In the genomic region with DNA sequence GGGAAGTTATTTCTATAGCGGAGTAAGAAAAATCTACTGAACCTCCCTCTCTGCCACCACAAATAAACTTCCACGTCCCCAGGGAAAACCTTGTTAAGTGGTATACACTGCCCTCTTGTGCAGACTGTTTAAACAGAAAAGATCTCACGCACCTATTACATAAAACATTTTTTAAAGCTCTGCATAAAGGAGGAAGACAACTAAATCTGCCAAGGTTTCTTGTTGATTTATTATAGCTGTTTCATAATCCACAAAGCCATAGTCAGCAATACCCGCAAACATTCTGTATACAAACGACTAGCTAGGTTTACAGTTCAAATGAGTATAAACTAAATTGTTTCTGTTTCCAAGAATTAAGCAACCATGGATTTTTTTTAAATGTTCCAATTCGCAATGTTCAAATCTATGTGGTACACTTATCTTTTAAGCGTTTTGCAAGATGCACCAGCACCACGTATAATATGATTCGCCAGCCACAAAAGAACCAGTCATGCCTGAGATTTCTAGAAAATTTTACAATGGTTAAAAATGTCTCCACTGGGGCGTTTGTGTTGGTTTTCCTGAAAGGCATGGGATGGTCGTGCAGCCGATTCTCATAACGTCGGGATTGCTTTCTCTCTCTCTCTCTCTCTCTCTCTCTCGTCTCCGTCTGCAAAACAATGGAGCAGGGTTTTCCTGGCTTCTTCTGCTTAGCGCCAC, we compare ENCODE assay signal across 8 cellular contexts.
DNase-seq lines count a peak whose midpoint lies in the region; ATAC-seq and TF ChIP-seq lines count a peak whose summit lies in the region.

No MANE protein-coding gene starts in this region.

- H3K9me3 ChIP-seq in A673 (ENCODE audit: low read depth, low read length, poor library complexity, severe bottlenecking) (no peaks in the 10 kb centered on the region), MG63 (no peaks in the 10 kb centered on the region), adipocyte (ENCODE audit: control insufficient read depth, low read length) (no peaks in the 10 kb centered on the region)
- H3K9me3 ChIP-seq in effector memory CD4-positive, alpha-beta T cell (ENCODE audit: control insufficient read depth, low read length) = no peaks in the 10 kb centered on the region

- H3K4me3 ChIP-seq in A673 (ENCODE audit: low read depth, low read length, poor library complexity, severe bottlenecking) = peak overlapping the region; percentile 34
- peak overlapping the region; percentile 33 for H3K4me3 ChIP-seq in MG63
- H3K4me3 ChIP-seq in adipocyte (ENCODE audit: low read length) = peak overlapping the region; percentile 66
- H3K4me3 ChIP-seq in effector memory CD4-positive, alpha-beta T cell (ENCODE audit: insufficient read depth, low read depth, low read length, poor library complexity, severe bottlenecking) = no peak overlapping the region

- H3K36me3 ChIP-seq in A673 (ENCODE audit: insufficient read depth, low read length, poor library complexity, severe bottlenecking) (no peaks in the 10 kb centered on the region), MG63 (no peaks in the 10 kb centered on the region), adipocyte (ENCODE audit: control insufficient read depth, insufficient read depth, low read length, severe bottlenecking) (no peaks in the 10 kb centered on the region)
- no peaks in the 10 kb centered on the region for H3K36me3 ChIP-seq in effector memory CD4-positive, alpha-beta T cell (ENCODE audit: control insufficient read depth, insufficient read depth, low read length)

- CTCF ChIA-PET in A673 (lab: Charles Lee) = interaction anchor here (0.7 kb wide), 2 partner anchors 250 to 252 kb away, joined by 3 read pairs; no protein-coding TSS in a partner anchor

- no TSS peak for BruUV-seq in A673 (replicated peaks; lab: Mats Ljungman, UMichigan)

- H3K27me3 ChIP-seq in A673 (replicated peaks; ENCODE audit: insufficient read depth, low read depth, low read length, poor library complexity) (no peaks in the 10 kb centered on the region), MG63 (no peaks in the 10 kb centered on the region), adipocyte (replicated peaks; ENCODE audit: control insufficient read depth, insufficient read depth, low read length) (no peaks in the 10 kb centered on the region)
- H3K27me3 ChIP-seq in effector memory CD4-positive, alpha-beta T cell (replicated peaks; ENCODE audit: control insufficient read depth, insufficient read depth, low read length, poor library complexity, severe bottlenecking) = no peaks in the 10 kb centered on the region

- peak; percentile 55 for TF ChIP-seq CTCF in A673 (conservative IDR thresholded peaks at IDR 0.05; ENCODE audit: low read depth, low read length)

- intact Hi-C loops in A673 (cut with micrococcal nuclease; ENCODE audit: unreplicated experiment) = loop anchor here (5.0 kb wide), 1 partner anchor 432 kb away; no protein-coding TSS in a partner anchor

- H3K9ac ChIP-seq in adipocyte (ENCODE audit: low read length) = peak overlapping the region; percentile 76

- ATAC-seq in GM21528 (IDR thresholded peaks at IDR 0.05; ENCODE audit: low FRiP score, unreplicated experiment) (no peak), GM21723 (IDR thresholded peaks at IDR 0.05; ENCODE audit: unreplicated experiment) (no peak)

- H3K4me1 ChIP-seq in A673 (ENCODE audit: insufficient read depth, low read length, poor library complexity, severe bottlenecking) (no peaks in the 10 kb centered on the region), adipocyte (ENCODE audit: control insufficient read depth, insufficient read depth, low read length) (peaks cover 17% of the 10 kb centered on the region)
- H3K4me1 ChIP-seq in effector memory CD4-positive, alpha-beta T cell (ENCODE audit: control insufficient read depth, insufficient read depth, low read length, poor library complexity, severe bottlenecking) = no peaks in the 10 kb centered on the region

- POLR2A ChIA-PET in A673 (lab: Charles Lee; ENCODE audit: low non-redundant PET) = no interaction called here

- DNase-seq in A673 (ENCODE audit: low spot score) = peak; percentile 80
- no peak for DNase-seq in MG63
- DNase-seq in adipocyte (ENCODE audit: low read depth) = peak; percentile 89
- DNase-seq in kidney glomerular epithelial cell (lab: John Stamatoyannopoulos, UW) = peak; percentile 25
- DNase-seq in effector memory CD4-positive, alpha-beta T cell = no peak
- DNase-seq in nucleus accumbens (lab: John Stamatoyannopoulos, UW) = no peak

- no peak overlapping the region for H3K27ac ChIP-seq in A673 (ENCODE audit: low read depth, low read length, poor library complexity, severe bottlenecking)
- H3K27ac ChIP-seq in effector memory CD4-positive, alpha-beta T cell (ENCODE audit: insufficient read depth, low read length, poor library complexity, severe bottlenecking) = no peak overlapping the region

Comparison
In these comparisons a context has a peak if more than half of its experiments do, and no peak if none do; other contexts are left out.
1. DNase-seq: peak in A673 (single experiment), adipocyte (single experiment) and kidney glomerular epithelial cell (single experiment); none in MG63 (single experiment), effector memory CD4-positive, alpha-beta T cell (0 of 3) and nucleus accumbens (0 of 56).